Comparison of ENCODE assay signal across 32 cellular contexts in the genomic region with DNA sequence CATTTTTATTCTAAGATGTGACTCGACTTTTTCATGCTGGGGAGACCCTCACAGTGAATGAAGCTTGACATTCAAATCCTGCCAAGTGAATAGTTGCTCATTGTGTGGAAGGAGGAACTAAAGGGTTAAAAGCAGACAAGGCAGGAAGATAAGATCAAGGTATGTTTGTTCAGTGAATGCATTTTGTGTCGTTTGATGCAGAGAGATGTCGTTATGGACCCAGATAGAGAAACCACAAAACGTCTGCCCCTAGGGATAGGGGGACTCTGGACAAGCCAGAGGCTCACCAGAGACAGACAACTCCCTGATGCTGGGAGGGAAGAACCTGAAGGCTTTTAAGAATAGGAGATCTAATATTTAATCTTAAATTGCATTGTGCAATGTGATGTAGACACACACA. TPM values are rescaled to one million over a fixed set of nuclear protein-coding genes. Genes with fewer than 3 reads are reported as not detected.
"Had no signal": no experiment of that assay in that cellular context is flagged by ENCODE, and none has a peak within 500 bp of the region (broad histone marks: within the 10 kb centered on the region; RNA-seq: fewer than 3 reads in every experiment).

No MANE protein-coding gene starts in this region.

- H3K79me2 ChIP-seq: hepatocyte had no signal

- H3K4me3 ChIP-seq: ascending aorta, cardiac muscle cell, colonic mucosa, gastrocnemius medialis, hepatocyte, pancreas, prostate gland, sigmoid colon, upper lobe of right lung had no signal

- H3K4me2 ChIP-seq: hepatocyte had no signal

- H3K27ac Mint-ChIP-seq: activated naive CD8-positive, alpha-beta T cell treated with anti-CD3 and anti-CD28 coated beads for 36 hours; activated T-cell treated with anti-CD3 and anti-CD28 coated beads, Interleukin-2, amount 50 U/mL, for 72 hours; mesothelial cell of epicardium; naive thymus-derived CD4-positive, alpha-beta T cell; stimulated activated memory B cell treated with anti-CD40 and anti-IgM and Interleukin-4, amounts not matched to agents 10 μg/mL and 1 μg/mL and 100 μg/mL, for 72 hours; stimulated activated naive CD8-positive, alpha-beta T cell treated with anti-CD3 and anti-CD28 coated beads, Interleukin-15, amount 100 ng/mL, for 72 hours had no signal

- H3K4me1 Mint-ChIP-seq: activated naive CD8-positive, alpha-beta T cell treated with anti-CD3 and anti-CD28 coated beads for 36 hours; brain; naive thymus-derived CD4-positive, alpha-beta T cell; stimulated activated memory B cell treated with anti-CD40 and anti-IgM and Interleukin-4, amounts not matched to agents 10 μg/mL and 1 μg/mL and 100 μg/mL, for 72 hours; stimulated activated naive CD8-positive, alpha-beta T cell treated with anti-CD3 and anti-CD28 coated beads, Interleukin-15, amount 100 ng/mL, for 72 hours had no signal

- H3K4me3 Mint-ChIP-seq: activated naive CD8-positive, alpha-beta T cell treated with anti-CD3 and anti-CD28 coated beads for 36 hours; activated T-cell treated with anti-CD3 and anti-CD28 coated beads, Interleukin-2, amount 50 U/mL, for 72 hours; brain; mesothelial cell of epicardium; naive thymus-derived CD4-positive, alpha-beta T cell; stimulated activated memory B cell treated with anti-CD40 and anti-IgM and Interleukin-4, amounts not matched to agents 10 μg/mL and 1 μg/mL and 100 μg/mL, for 72 hours; stimulated activated naive CD8-positive, alpha-beta T cell treated with anti-CD3 and anti-CD28 coated beads, Interleukin-15, amount 100 ng/mL, for 72 hours had no signal

- DNase-seq: activated CD4-positive, alpha-beta T cell treated with anti-CD3 and anti-CD28 coated beads for 4 hours; activated CD4-positive, alpha-beta T cell treated with anti-CD3 and anti-CD28 coated beads, Interleukin-2, amount 50 U/mL, for 4 hours; activated effector memory CD4-positive, alpha-beta T cell treated with Interleukin-2 at 50 U/mL for 16 hours; activated naive CD4-positive, alpha-beta T cell treated with Interleukin-2 at 50 U/mL for 16 hours; activated naive CD8-positive, alpha-beta T cell treated with anti-CD3 and anti-CD28 coated beads for 36 hours; activated T-cell treated with anti-CD3 and anti-CD28 coated beads for 4 hours; activated T-cell treated with anti-CD3 and anti-CD28 coated beads, Interleukin-2, amount 50 U/mL, for 72 hours; cerebellar nuclear complex; colonic mucosa; effector CD8-positive, alpha-beta T cell; erythroblast; gastrocnemius medialis; left cardiac atrium; mammary epithelial cell; naive thymus-derived CD4-positive, alpha-beta T cell; pancreas; sigmoid colon; small intestine; stimulated activated CD4-positive, alpha-beta T cell treated with anti-CD3 and anti-CD28 coated beads, Interleukin-4, amount 100 ng/mL, for 4 hours; stimulated activated CD8-positive, alpha-beta memory T cell treated with anti-CD3 and anti-CD28 coated beads, Interleukin-4, amount 100 ng/mL, for 48 hours; stimulated activated naive CD8-positive, alpha-beta T cell treated with anti-CD3 and anti-CD28 coated beads, Interleukin-15, amount 100 ng/mL, for 72 hours; substantia nigra; upper lobe of right lung had no signal

- H3K9me3 ChIP-seq: colonic mucosa, gastrocnemius medialis, pancreas, prostate gland, upper lobe of right lung had no signal

- H3K36me3 Mint-ChIP-seq: activated naive CD8-positive, alpha-beta T cell treated with anti-CD3 and anti-CD28 coated beads for 36 hours; brain; mesothelial cell of epicardium; stimulated activated memory B cell treated with anti-CD40 and anti-IgM and Interleukin-4, amounts not matched to agents 10 μg/mL and 1 μg/mL and 100 μg/mL, for 72 hours had no signal

- H3K27me3 ChIP-seq: ascending aorta, cardiac muscle cell, colonic mucosa, gastrocnemius medialis, hepatocyte, pancreas, sigmoid colon had no signal

- H3K4me1 ChIP-seq: ascending aorta, colonic mucosa, pancreas, prostate gland, sigmoid colon, upper lobe of right lung had no signal

- H2AFZ ChIP-seq: hepatocyte had no signal

- H3K27ac ChIP-seq: ascending aorta, cardiac muscle cell, colonic mucosa, gastrocnemius medialis, hepatocyte, pancreas, prostate gland, sigmoid colon, upper lobe of right lung had no signal

- ATAC-seq: activated T-cell treated with anti-CD3 and anti-CD28 coated beads, Interleukin-2, amount 50 U/mL, for 72 hours; gastrocnemius medialis; left cardiac atrium; naive thymus-derived CD4-positive, alpha-beta T cell; pancreas; stimulated activated memory B cell treated with anti-CD40 and anti-IgM and Interleukin-4, amounts not matched to agents 10 μg/mL and 1 μg/mL and 100 μg/mL, for 72 hours; stimulated activated naive CD8-positive, alpha-beta T cell treated with anti-CD3 and anti-CD28 coated beads, Interleukin-15, amount 100 ng/mL, for 72 hours; upper lobe of right lung had no signal

- H3K36me3 ChIP-seq: ascending aorta, cardiac muscle cell, colonic mucosa, gastrocnemius medialis, pancreas, prostate gland, sigmoid colon, upper lobe of right lung had no signal

- H3K9me3 Mint-ChIP-seq: activated T-cell treated with anti-CD3 and anti-CD28 coated beads, Interleukin-2, amount 50 U/mL, for 72 hours; stimulated activated memory B cell treated with anti-CD40 and anti-IgM and Interleukin-4, amounts not matched to agents 10 μg/mL and 1 μg/mL and 100 μg/mL, for 72 hours had no signal

RNA-seq across cellular contexts. Expression of a gene that starts 41.1 kb away (rescaled TPM):
- total RNA-seq: ascending aorta, dermis microvascular lymphatic vessel endothelial cell, mammary epithelial cell had no signal
- polyA plus RNA-seq: keratinocyte, mammary epithelial cell had no signal
